ENCODE assay signal across 18 cellular contexts in genomic region chr11:70521475-70522260, GRCh38.
DNase-seq lines count a peak whose midpoint lies in the region; ATAC-seq lines count a peak whose summit lies in the region.
"Had no signal": no experiment of that assay in that cellular context is flagged by ENCODE, and none has a peak within 500 bp of the region (broad histone marks: within the 10 kb centered on the region; RNA-seq: fewer than 3 reads in every experiment).

No MANE protein-coding gene starts in this region.

- peak overlapping the region; percentile 69 for H3K27ac ChIP-seq in cingulate gyrus (ENCODE audit: low read depth, low read length)
- H3K27ac ChIP-seq: 22Rv1, KMS-11 had no signal

- intact Hi-C loops in posterior cingulate gyrus (cut with DNase I), result no loop called here
- intact Hi-C loops in activated CD4-positive, alpha-beta T cell treated with anti-CD3 and anti-CD28 coated beads for 36 hours (cut with DNase I, micrococcal nuclease), result no loop called here

- H3K27me3 Mint-ChIP-seq in activated CD4-positive, alpha-beta T cell treated with anti-CD3 and anti-CD28 coated beads for 36 hours, result peaks cover 25% of the 10 kb centered on the region
- H3K27me3 Mint-ChIP-seq in activated T-helper 17 cell treated with anti-CD3 and anti-CD28 coated beads, Interleukin-2, amount 50 U/mL, for 72 hours, result peaks cover 15% of the 10 kb centered on the region
- H3K27me3 Mint-ChIP-seq: type B pancreatic cell had no signal

- no peaks in the 10 kb centered on the region for H3K9me3 Mint-ChIP-seq in activated CD4-positive, alpha-beta T cell treated with anti-CD3 and anti-CD28 coated beads for 36 hours (ENCODE audit: low read depth)
- no peaks in the 10 kb centered on the region for H3K9me3 Mint-ChIP-seq in activated T-helper 17 cell treated with anti-CD3 and anti-CD28 coated beads, Interleukin-2, amount 50 U/mL, for 72 hours
- H3K9me3 Mint-ChIP-seq: dendritic cell treated with granulocyte-macrophage colony-stimulating factor and Interleukin-4, amounts not matched to agents 40 ng/mL and 50 ng/mL, for 4 days; type B pancreatic cell had no signal

- POLR2A ChIA-PET in activated CD4-positive, alpha-beta T cell treated with anti-CD3 and anti-CD28 coated beads for 36 hours (lab: Charles Lee), result no interaction called here

- no peaks in the 10 kb centered on the region for H3K36me3 Mint-ChIP-seq in activated CD4-positive, alpha-beta T cell treated with anti-CD3 and anti-CD28 coated beads for 36 hours (ENCODE audit: low read depth)
- H3K36me3 Mint-ChIP-seq in activated T-helper 17 cell treated with anti-CD3 and anti-CD28 coated beads, Interleukin-2, amount 50 U/mL, for 72 hours (ENCODE audit: low read depth), result no peaks in the 10 kb centered on the region
- H3K36me3 Mint-ChIP-seq: type B pancreatic cell had no signal

- H3K4me1 Mint-ChIP-seq in activated CD4-positive, alpha-beta T cell treated with anti-CD3 and anti-CD28 coated beads for 36 hours, result no peaks in the 10 kb centered on the region
- H3K4me1 Mint-ChIP-seq in activated T-helper 17 cell treated with anti-CD3 and anti-CD28 coated beads, Interleukin-2, amount 50 U/mL, for 72 hours, result no peaks in the 10 kb centered on the region

- CTCF ChIA-PET in activated CD4-positive, alpha-beta T cell treated with anti-CD3 and anti-CD28 coated beads for 36 hours (lab: Charles Lee), result no interaction called here

- DNase-seq in DMS79 treated with DMSO at 0.1 percent for 48 hours (lab: John Stamatoyannopoulos, UW) (peak; percentile 60), DMS79 (lab: John Stamatoyannopoulos, UW) (no peak), NCI-H2227 (lab: John Stamatoyannopoulos, UW; ENCODE audit: unreplicated experiment) (peak; percentile 60), posterior cingulate gyrus (peak in 9 of 10 donors; percentile 42 to 97 (median 76)), dedifferentiated amniotic fluid mesenchymal stem cell (ENCODE audit: extremely low spot score) (no peak)
- DNase-seq in activated CD4-positive, alpha-beta T cell treated with anti-CD3 and anti-CD28 coated beads for 36 hours, result no peak
- DNase-seq: activated CD4-positive, alpha-beta T cell treated with anti-CD3 and anti-CD28 coated beads for 4 hours; activated CD8-positive, alpha-beta memory T cell treated with anti-CD3 and anti-CD28 coated beads, Interleukin-2, amount 50 U/mL, for 48 hours; activated naive CD4-positive, alpha-beta T cell; NCI-H1105; stimulated activated naive CD4-positive, alpha-beta T cell treated with Interleukin-2 at 50 U/mL for 16 hours; T1000 had no signal

- no peak overlapping the region for H3K27ac Mint-ChIP-seq in activated CD4-positive, alpha-beta T cell treated with anti-CD3 and anti-CD28 coated beads for 36 hours
- no peak overlapping the region for H3K27ac Mint-ChIP-seq in activated T-helper 17 cell treated with anti-CD3 and anti-CD28 coated beads, Interleukin-2, amount 50 U/mL, for 72 hours
- H3K27ac Mint-ChIP-seq: dendritic cell treated with granulocyte-macrophage colony-stimulating factor and Interleukin-4, amounts not matched to agents 40 ng/mL and 50 ng/mL, for 4 days had no signal

- no peak overlapping the region for H3K4me3 Mint-ChIP-seq in activated CD4-positive, alpha-beta T cell treated with anti-CD3 and anti-CD28 coated beads for 36 hours
- H3K4me3 Mint-ChIP-seq in activated T-helper 17 cell treated with anti-CD3 and anti-CD28 coated beads, Interleukin-2, amount 50 U/mL, for 72 hours, result no peak overlapping the region
- H3K4me3 Mint-ChIP-seq: dendritic cell treated with granulocyte-macrophage colony-stimulating factor and Interleukin-4, amounts not matched to agents 40 ng/mL and 50 ng/mL, for 4 days had no signal

- ATAC-seq in activated CD4-positive, alpha-beta T cell treated with anti-CD3 and anti-CD28 coated beads for 36 hours, result no peak
- ATAC-seq in activated T-helper 17 cell treated with anti-CD3 and anti-CD28 coated beads, Interleukin-2, amount 50 U/mL, for 72 hours (replicated peaks), result no peak

Comparison
In these comparisons a context has a peak if more than half of its experiments do, and no peak if none do; other contexts are left out.
1. DNase-seq: peak in DMS79 treated with DMSO at 0.1 percent for 48 hours (single experiment), NCI-H2227 (single experiment) and posterior cingulate gyrus (9 of 10); none in DMS79 (single experiment), dedifferentiated amniotic fluid mesenchymal stem cell (single experiment) and activated CD4-positive, alpha-beta T cell treated with anti-CD3 and anti-CD28 coated beads for 36 hours (single experiment).